1 cellular context compared by ENCODE assay signal in the genomic region with DNA sequence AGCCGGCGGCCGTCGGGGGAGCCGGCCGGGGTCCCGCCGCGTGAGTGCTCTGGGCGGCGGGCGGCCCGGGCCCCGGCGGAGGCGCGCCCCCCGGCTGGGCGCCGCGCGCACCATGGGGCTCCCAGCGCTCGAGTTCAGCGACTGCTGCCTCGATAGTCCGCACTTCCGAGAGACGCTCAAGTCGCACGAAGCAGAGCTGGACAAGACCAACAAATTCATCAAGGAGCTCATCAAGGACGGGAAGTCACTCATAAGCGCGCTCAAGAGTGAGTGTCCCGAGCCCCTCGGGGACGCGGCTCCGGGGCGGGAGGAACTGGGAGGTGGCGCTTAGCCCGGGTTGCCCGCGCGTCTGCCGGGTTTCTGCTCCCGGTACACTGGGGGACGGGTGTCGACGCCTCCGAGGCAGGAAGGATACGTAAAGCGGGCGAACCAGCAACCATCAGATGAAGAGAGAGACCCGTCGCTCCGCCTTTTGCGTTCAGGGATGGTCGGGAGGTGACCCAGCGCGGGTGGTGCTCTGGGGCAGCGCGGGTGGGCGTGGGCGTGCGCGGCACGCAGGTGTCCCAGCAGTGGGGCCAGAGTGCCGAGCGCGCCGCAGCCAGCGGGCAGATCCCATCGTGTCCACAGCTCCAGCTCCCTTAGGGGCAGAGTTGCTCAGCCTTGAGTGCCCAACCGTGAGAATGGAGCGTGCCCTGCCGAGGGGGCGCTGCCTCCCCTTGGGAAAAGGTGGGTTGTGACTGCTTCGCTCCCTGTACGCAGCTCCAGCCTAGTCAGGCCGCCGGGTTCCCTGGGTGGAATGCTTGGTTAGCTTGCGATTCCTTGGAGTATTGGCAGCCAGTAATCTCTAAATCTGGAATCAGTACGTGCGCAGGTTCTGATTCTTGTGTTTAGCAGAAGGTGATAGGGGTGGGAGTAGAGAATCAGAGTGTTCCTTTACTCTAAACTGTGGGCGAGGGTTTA.
TF ChIP-seq lines count a peak whose summit lies in the region.

No MANE protein-coding gene starts in this region.

TF ChIP-seq in IMR-90, 13 proteins besides CTCF, POLR2A, EP300 and RAD21:
- TF ChIP-seq SMC3 (IDR thresholded peaks at IDR 0.05; ENCODE audit: low read depth, low read length) (0 out of 2 replicates have a peak, but pooled peaks have one; percentile 1), CHD1 (IDR thresholded peaks at IDR 0.05; ENCODE audit: low read depth, low read length) (no peak)
TF ChIP-seq in IMR-90: peak in this region for 1.
